8 cellular contexts compared by ENCODE assay signal in genomic region chr2:86221066-86221684, GRCh38. TPM values are rescaled to one million over a fixed set of nuclear protein-coding genes. Genes with fewer than 3 reads are reported as not detected.
A peak's percentile ranks its signal among the peaks of the same experiment; 100 is the strongest.
DNase-seq lines count a peak whose midpoint lies in the region; ATAC-seq and TF ChIP-seq lines count a peak whose summit lies in the region.

No MANE protein-coding gene starts in this region.

- DNase-seq in left cardiac atrium = peak; percentile 53
- DNase-seq in cardiac septum (ENCODE audit: low spot score) = no peak
- DNase-seq in NCI-H146 (lab: John Stamatoyannopoulos, UW) = peak; percentile 40
- DNase-seq in chondrocyte (ENCODE audit: low spot score) = no peak
- DNase-seq in mesothelial cell of epicardium (ENCODE audit: low spot score in 2 of 2, unreplicated experiment in 2 of 2) = peak in 1 of 2 experiments; percentile 61
- peak; percentile 67 for DNase-seq in superior temporal gyrus (ENCODE audit: extremely low spot score)

- H3K4me3 Mint-ChIP-seq in chondrocyte (ENCODE audit: unreplicated experiment) (no peak overlapping the region), mesothelial cell of epicardium (no peak overlapping the region)

- no peaks in the 10 kb centered on the region for H3K27me3 Mint-ChIP-seq in chondrocyte (ENCODE audit: low read depth)
- no peaks in the 10 kb centered on the region for H3K27me3 Mint-ChIP-seq in mesothelial cell of epicardium (ENCODE audit: low read depth)

- H3K27ac Mint-ChIP-seq in chondrocyte (ENCODE audit: unreplicated experiment) (no peak overlapping the region), mesothelial cell of epicardium (no peak overlapping the region)

- peak; percentile 65 for TF ChIP-seq CTCF in WI38 (IDR thresholded peaks at IDR 0.05; ENCODE audit: low read depth, low read length)
- TF ChIP-seq CTCF in chondrocyte (IDR thresholded peaks at IDR 0.05) = peak; percentile 97
- TF ChIP-seq CTCF in mesothelial cell of epicardium (IDR thresholded peaks at IDR 0.05; ENCODE audit: unreplicated experiment) = peak; percentile 81

- intact Hi-C loops in left cardiac atrium (cut with DNase I) (loop anchor here (1.0 to 10.0 kb wide), 4 partner anchors 76 to 224 kb away; partner anchors contain the start of gene KDM3A (in 1 of the 2)), cardiac septum (cut with DNase I) (loop anchor here (1.0 kb wide), 1 partner anchor 147 kb away; no protein-coding TSS in a partner anchor)

- no peak for ATAC-seq in left cardiac atrium
- ATAC-seq in HG02973 (IDR thresholded peaks at IDR 0.05; ENCODE audit: unreplicated experiment) = no peak

- H3K4me1 Mint-ChIP-seq in chondrocyte (ENCODE audit: low read depth) = peaks cover 27% of the 10 kb centered on the region
- H3K4me1 Mint-ChIP-seq in mesothelial cell of epicardium = peaks cover 25% of the 10 kb centered on the region

- H3K9me3 Mint-ChIP-seq in chondrocyte (ENCODE audit: low read depth) = no peaks in the 10 kb centered on the region
- no peaks in the 10 kb centered on the region for H3K9me3 Mint-ChIP-seq in mesothelial cell of epicardium

- no peak overlapping the region for H3K4me3 ChIP-seq in WI38 (ENCODE audit: low read depth, low read length)

- H3K36me3 Mint-ChIP-seq in chondrocyte (ENCODE audit: low read depth) (no peaks in the 10 kb centered on the region), mesothelial cell of epicardium (no peaks in the 10 kb centered on the region)

RNA-seq across cellular contexts. Expression of gene MRPL35, which starts 21.9 kb away (rescaled TPM):
- total RNA-seq in left cardiac atrium (10 to 100 TPM; 66.5 to 71.9 TPM), cardiac septum (94.9 TPM), chondrocyte (22.6 to 33.0 TPM (median 24.5 TPM) in 3 replicates), mesothelial cell of epicardium (21.9 to 22.4 TPM (median 22.0 TPM) in 3 replicates)

RNA-seq across cellular contexts. Expression of gene IMMT, which starts 25.9 kb away (rescaled TPM):
- 100 to 1,000 TPM; 188 to 212 TPM for total RNA-seq in left cardiac atrium
- 239 TPM for total RNA-seq in cardiac septum
- total RNA-seq in chondrocyte = 62.3 to 75.0 TPM (median 70.1 TPM) in 3 replicates
- 70.4 to 74.2 TPM (median 72.6 TPM) in 3 replicates for total RNA-seq in mesothelial cell of epicardium

Comparison
In these comparisons a context has a peak if more than half of its experiments do, and no peak if none do; other contexts are left out.
1. DNase-seq: peak in left cardiac atrium (single experiment), NCI-H146 (single experiment) and superior temporal gyrus (single experiment); none in cardiac septum (single experiment) and chondrocyte (single experiment).
2. Peak in every context shown above with its lines, with median percentiles within 50 percentile points of each other: CTCF ChIP-seq.